ENCODE assay signal across 16 cellular contexts in genomic region chr17:40361063-40361924, GRCh38. TPM values are rescaled to one million over a fixed set of nuclear protein-coding genes. Genes with fewer than 3 reads are reported as not detected.
DNase-seq lines count a peak whose midpoint lies in the region; ATAC-seq lines count a peak whose summit lies in the region.
"Had no signal": no experiment of that assay in that cellular context is flagged by ENCODE, and none has a peak within 500 bp of the region (broad histone marks: within the 10 kb centered on the region; RNA-seq: fewer than 3 reads in every experiment).

No MANE protein-coding gene starts in this region.

- DNase-seq in T-helper 1 cell = no peak
- DNase-seq in D341Med (ENCODE audit: low spot score) = peak; percentile 28
- DNase-seq in effector memory CD8-positive, alpha-beta T cell = no peak
- no peak for DNase-seq in natural killer cell treated with Interleukin-12 subunit alpha and Interleukin-12 subunit beta and Interleukin-15 and Interleukin-18, amount 100 ng/mL, for 72 hours (ENCODE audit: low spot score)
- no peak for DNase-seq in activated CD4-positive, alpha-beta memory T cell treated with anti-CD3 and anti-CD28 coated beads for 36 hours
- DNase-seq in effector CD4-positive, alpha-beta T cell = no peak
- DNase-seq: activated gamma-delta T cell, KBM-7, midbrain, NCI-H1105, NCI-H2171, NCI-H774, upper lobe of right lung had no signal

- H3K27me3 Mint-ChIP-seq in T-helper 1 cell treated with Interleukin-12 subunit alpha and Interleukin-12 subunit beta and Interleukin-4 antibody, amounts not matched to agents 30 μg/mL and 1 μg/mL, for 36 hours (ENCODE audit: low read depth) = peaks cover 13% of the 10 kb centered on the region
- H3K27me3 Mint-ChIP-seq in effector memory CD8-positive, alpha-beta T cell = peaks cover 15 to 32% of the 10 kb centered on the region in 2 donors
- peaks cover 5 to 10% of the 10 kb centered on the region in 2 donors for H3K27me3 Mint-ChIP-seq in natural killer cell treated with Interleukin-12 subunit alpha and Interleukin-12 subunit beta and Interleukin-15 and Interleukin-18, amount 100 ng/mL, for 72 hours
- H3K27me3 Mint-ChIP-seq in activated CD4-positive, alpha-beta memory T cell treated with anti-CD3 and anti-CD28 coated beads for 36 hours = peaks cover 14% of the 10 kb centered on the region

- peak overlapping the region; percentile 22 for H3K4me3 Mint-ChIP-seq in T-helper 1 cell treated with Interleukin-12 subunit alpha and Interleukin-12 subunit beta and Interleukin-4 antibody, amounts not matched to agents 30 μg/mL and 1 μg/mL, for 36 hours
- peak overlapping the region; percentile 37 to 46 for H3K4me3 Mint-ChIP-seq in effector memory CD8-positive, alpha-beta T cell
- peak overlapping the region; percentile 15 for H3K4me3 Mint-ChIP-seq in natural killer cell treated with Interleukin-12 subunit alpha and Interleukin-12 subunit beta and Interleukin-15 and Interleukin-18, amount 100 ng/mL, for 72 hours
- no peak overlapping the region for H3K4me3 Mint-ChIP-seq in activated CD4-positive, alpha-beta memory T cell treated with anti-CD3 and anti-CD28 coated beads for 36 hours
- H3K4me3 Mint-ChIP-seq: dendritic cell treated with granulocyte-macrophage colony-stimulating factor and Interleukin-4, amounts not matched to agents 40 ng/mL and 50 ng/mL, for 4 days had no signal

- peaks cover 15% of the 10 kb centered on the region for H3K4me1 Mint-ChIP-seq in T-helper 1 cell treated with Interleukin-12 subunit alpha and Interleukin-12 subunit beta and Interleukin-4 antibody, amounts not matched to agents 30 μg/mL and 1 μg/mL, for 36 hours (ENCODE audit: low read depth)
- H3K4me1 Mint-ChIP-seq in effector memory CD8-positive, alpha-beta T cell (ENCODE audit: low read depth in 2 of 2) = peaks cover 12 to 14% of the 10 kb centered on the region in 2 donors
- peaks cover 12 to 13% of the 10 kb centered on the region in 2 donors for H3K4me1 Mint-ChIP-seq in natural killer cell treated with Interleukin-12 subunit alpha and Interleukin-12 subunit beta and Interleukin-15 and Interleukin-18, amount 100 ng/mL, for 72 hours (ENCODE audit: low read depth in 2 of 2)
- H3K4me1 Mint-ChIP-seq in activated CD4-positive, alpha-beta memory T cell treated with anti-CD3 and anti-CD28 coated beads for 36 hours (ENCODE audit: low read depth) = peaks cover 10% of the 10 kb centered on the region

- intact Hi-C loops in activated CD4-positive, alpha-beta memory T cell treated with anti-CD3 and anti-CD28 coated beads for 36 hours (cut with micrococcal nuclease) = no loop called here

- H3K27ac Mint-ChIP-seq in T-helper 1 cell treated with Interleukin-12 subunit alpha and Interleukin-12 subunit beta and Interleukin-4 antibody, amounts not matched to agents 30 μg/mL and 1 μg/mL, for 36 hours = no peak overlapping the region
- H3K27ac Mint-ChIP-seq in effector memory CD8-positive, alpha-beta T cell = no peak overlapping the region
- H3K27ac Mint-ChIP-seq in natural killer cell treated with Interleukin-12 subunit alpha and Interleukin-12 subunit beta and Interleukin-15 and Interleukin-18, amount 100 ng/mL, for 72 hours = peak overlapping the region in 1 of 2 donors; percentile 23
- no peak overlapping the region for H3K27ac Mint-ChIP-seq in activated CD4-positive, alpha-beta memory T cell treated with anti-CD3 and anti-CD28 coated beads for 36 hours
- H3K27ac Mint-ChIP-seq: dendritic cell treated with granulocyte-macrophage colony-stimulating factor and Interleukin-4, amounts not matched to agents 40 ng/mL and 50 ng/mL, for 4 days had no signal

- no peaks in the 10 kb centered on the region for H3K36me3 Mint-ChIP-seq in T-helper 1 cell treated with Interleukin-12 subunit alpha and Interleukin-12 subunit beta and Interleukin-4 antibody, amounts not matched to agents 30 μg/mL and 1 μg/mL, for 36 hours (ENCODE audit: low read depth)
- peaks cover 24% of the 10 kb centered on the region for H3K36me3 Mint-ChIP-seq in effector memory CD8-positive, alpha-beta T cell (ENCODE audit: insufficient read depth)
- no peaks in the 10 kb centered on the region for H3K36me3 Mint-ChIP-seq in natural killer cell treated with Interleukin-12 subunit alpha and Interleukin-12 subunit beta and Interleukin-15 and Interleukin-18, amount 100 ng/mL, for 72 hours
- no peaks in the 10 kb centered on the region for H3K36me3 Mint-ChIP-seq in activated CD4-positive, alpha-beta memory T cell treated with anti-CD3 and anti-CD28 coated beads for 36 hours

- POLR2A ChIA-PET in activated CD4-positive, alpha-beta memory T cell treated with anti-CD3 and anti-CD28 coated beads for 36 hours (lab: Charles Lee) = no interaction called here

- no peak for ATAC-seq in effector memory CD8-positive, alpha-beta T cell (replicated peaks)
- ATAC-seq in natural killer cell treated with Interleukin-12 subunit alpha and Interleukin-12 subunit beta and Interleukin-15 and Interleukin-18, amount 100 ng/mL, for 72 hours = no peak
- no peak for ATAC-seq in GM19328 (IDR thresholded peaks at IDR 0.05; ENCODE audit: unreplicated experiment)

- H3K9me3 Mint-ChIP-seq in T-helper 1 cell treated with Interleukin-12 subunit alpha and Interleukin-12 subunit beta and Interleukin-4 antibody, amounts not matched to agents 30 μg/mL and 1 μg/mL, for 36 hours = no peaks in the 10 kb centered on the region
- H3K9me3 Mint-ChIP-seq in effector memory CD8-positive, alpha-beta T cell = no peaks in the 10 kb centered on the region
- no peaks in the 10 kb centered on the region for H3K9me3 Mint-ChIP-seq in natural killer cell treated with Interleukin-12 subunit alpha and Interleukin-12 subunit beta and Interleukin-15 and Interleukin-18, amount 100 ng/mL, for 72 hours
- H3K9me3 Mint-ChIP-seq in activated CD4-positive, alpha-beta memory T cell treated with anti-CD3 and anti-CD28 coated beads for 36 hours = no peaks in the 10 kb centered on the region
- H3K9me3 Mint-ChIP-seq: dendritic cell treated with granulocyte-macrophage colony-stimulating factor and Interleukin-4, amounts not matched to agents 40 ng/mL and 50 ng/mL, for 4 days had no signal

- CTCF ChIA-PET in activated CD4-positive, alpha-beta memory T cell treated with anti-CD3 and anti-CD28 coated beads for 36 hours (lab: Charles Lee) = interaction anchor here (0.5 to 3.6 kb wide), 20 partner anchors 15 to 259 kb away, joined by 3 to 120 read pairs (median 4); partner anchors contain the start of gene IGFBP4

RNA-seq across cellular contexts. Expression of gene GJD3, which starts 3.2 kb away (rescaled TPM):
- total RNA-seq in natural killer cell treated with Interleukin-12 subunit alpha and Interleukin-12 subunit beta and Interleukin-15 and Interleukin-18, amount 100 ng/mL, for 72 hours = not detected
- total RNA-seq in activated CD4-positive, alpha-beta memory T cell treated with anti-CD3 and anti-CD28 coated beads for 36 hours = under 1 TPM in 1 of 2 experiments, not detected in 1; 0.27 TPM

RNA-seq across cellular contexts. Expression of gene RARA, which starts 52.3 kb away (rescaled TPM):
- 10 to 100 TPM; 26.4 to 37.8 TPM for total RNA-seq in natural killer cell treated with Interleukin-12 subunit alpha and Interleukin-12 subunit beta and Interleukin-15 and Interleukin-18, amount 100 ng/mL, for 72 hours
- 10 to 100 TPM; 31.2 TPM for total RNA-seq in activated CD4-positive, alpha-beta memory T cell treated with anti-CD3 and anti-CD28 coated beads for 36 hours

RNA-seq across cellular contexts. Expression of gene TOP2A, which starts 56.4 kb away (rescaled TPM):
- total RNA-seq in natural killer cell treated with Interleukin-12 subunit alpha and Interleukin-12 subunit beta and Interleukin-15 and Interleukin-18, amount 100 ng/mL, for 72 hours = 100 to 1,000 TPM in 1 of 2 donors, 10 to 100 TPM in 1; 96.7 to 116 TPM
- 100 to 1,000 TPM; 301 to 311 TPM for total RNA-seq in activated CD4-positive, alpha-beta memory T cell treated with anti-CD3 and anti-CD28 coated beads for 36 hours
